20 cellular contexts compared by ENCODE assay signal in the genomic region with DNA sequence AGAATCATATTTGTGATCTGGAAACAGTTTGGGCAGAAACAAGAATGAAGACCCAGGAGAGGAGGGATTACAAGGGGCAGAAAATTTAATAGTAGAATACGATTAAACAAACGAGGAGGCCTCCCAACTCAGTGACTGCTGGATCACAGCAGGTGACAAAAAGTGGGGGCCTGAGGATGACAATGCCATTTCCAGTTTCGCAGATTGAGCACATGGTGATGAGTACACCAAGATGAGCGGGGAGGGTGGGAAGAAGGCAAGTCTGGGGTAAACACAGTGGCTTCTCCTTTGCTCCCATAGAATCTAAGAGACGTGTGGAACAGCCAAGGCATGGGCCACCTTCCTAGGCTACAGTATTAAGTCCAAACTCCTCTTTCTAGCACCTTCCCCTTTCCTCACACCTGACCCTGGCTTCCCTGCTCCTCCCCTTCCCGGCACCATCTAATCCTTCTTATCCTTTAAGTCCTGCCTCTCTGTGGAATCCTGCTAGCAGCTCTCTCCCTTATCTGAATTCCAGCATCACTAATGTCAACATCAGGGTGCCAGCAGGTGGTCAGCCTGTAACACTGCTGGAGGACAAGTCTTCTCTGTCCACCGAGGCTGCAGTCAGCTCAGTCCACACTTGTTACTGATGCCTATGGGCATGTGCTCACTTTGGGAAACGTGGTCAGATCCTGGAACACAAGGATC. TPM values are rescaled to one million over a fixed set of nuclear protein-coding genes. Genes with fewer than 3 reads are reported as not detected.
A peak's percentile ranks its signal among the peaks of the same experiment; 100 is the strongest.
DNase-seq lines count a peak whose midpoint lies in the region; ATAC-seq, FAIRE-seq and TF ChIP-seq lines count a peak whose summit lies in the region.
"Had no signal": no experiment of that assay in that cellular context is flagged by ENCODE, and none has a peak within 500 bp of the region (broad histone marks: within the 10 kb centered on the region; RNA-seq: fewer than 3 reads in every experiment).

No MANE protein-coding gene starts in this region.

- H3K27ac Mint-ChIP-seq in activated naive CD4-positive, alpha-beta T cell treated with anti-CD3 and anti-CD28 coated beads for 36 hours = no peak overlapping the region
- no peak overlapping the region for H3K27ac Mint-ChIP-seq in activated CD4-positive, alpha-beta T cell treated with anti-CD3 and anti-CD28 coated beads for 36 hours
- H3K27ac Mint-ChIP-seq: CD14-positive monocyte had no signal

- no peaks in the 10 kb centered on the region for H3K4me1 ChIP-seq in NT2/D1 (ENCODE audit: insufficient read depth, insufficient read length)
- H3K4me1 ChIP-seq in HepG2 (ENCODE audit: insufficient read depth, low read length) = peaks cover 81% of the 10 kb centered on the region
- no peaks in the 10 kb centered on the region for H3K4me1 ChIP-seq in uterus
- H3K4me1 ChIP-seq: foreskin keratinocyte had no signal

- DNase-seq in NCI-H748 (lab: John Stamatoyannopoulos, UW; ENCODE audit: unreplicated experiment) (peak; percentile 19), NCI-H748 treated with DMSO at 0.1 percent for 48 hours (lab: John Stamatoyannopoulos, UW) (no peak), NT2/D1 (ENCODE audit: low read depth, low spot score) (peak; percentile 44), HepG2 (ENCODE audit: low spot score) (peak; percentile 90), uterus (no peak), cerebellar cortex (ENCODE audit: low spot score) (no peak)
- no peak for DNase-seq in activated naive CD4-positive, alpha-beta T cell treated with anti-CD3 and anti-CD28 coated beads for 36 hours
- no peak for DNase-seq in activated CD4-positive, alpha-beta T cell treated with anti-CD3 and anti-CD28 coated beads for 36 hours
- DNase-seq: amygdala; cerebellar nuclear complex; EL; foreskin keratinocyte; left ventricle myocardium inferior; NCI-H1694; RPMI8226; stimulated activated naive CD4-positive, alpha-beta T cell; SW 1271 had no signal

- no peak for TF ChIP-seq RAD21 in HepG2 (CRISPR knock-in tag; IDR thresholded peaks at IDR 0.05)

- H3K9me3 ChIP-seq in NT2/D1 (ENCODE audit: insufficient read depth, low read length) (no peaks in the 10 kb centered on the region), HepG2 (ENCODE audit: low read length) (no peaks in the 10 kb centered on the region), uterus (no peaks in the 10 kb centered on the region)
- H3K9me3 ChIP-seq: left ventricle myocardium inferior had no signal

- no peaks in the 10 kb centered on the region for H3K9me3 Mint-ChIP-seq in activated naive CD4-positive, alpha-beta T cell treated with anti-CD3 and anti-CD28 coated beads for 36 hours
- no peaks in the 10 kb centered on the region for H3K9me3 Mint-ChIP-seq in activated CD4-positive, alpha-beta T cell treated with anti-CD3 and anti-CD28 coated beads for 36 hours (ENCODE audit: low read depth)
- H3K9me3 Mint-ChIP-seq: type B pancreatic cell had no signal

- H2AFZ ChIP-seq in HepG2 (ENCODE audit: low read length) = no peak overlapping the region

- no peak overlapping the region for H3K4me3 Mint-ChIP-seq in activated naive CD4-positive, alpha-beta T cell treated with anti-CD3 and anti-CD28 coated beads for 36 hours
- H3K4me3 Mint-ChIP-seq in activated CD4-positive, alpha-beta T cell treated with anti-CD3 and anti-CD28 coated beads for 36 hours = no peak overlapping the region
- H3K4me3 Mint-ChIP-seq: CD14-positive monocyte had no signal

- CTCF ChIA-PET in HepG2 (lab: Yijun Ruan, JAX; ENCODE audit: low intra/inter-chr PET ratio, low total read pairs) = interaction anchor here (1.4 to 1.8 kb wide), 2 partner anchors 29 to 131 kb away, joined by 3 to 8 read pairs; partner anchors contain the start of gene NEK5
- CTCF ChIA-PET in activated naive CD4-positive, alpha-beta T cell treated with anti-CD3 and anti-CD28 coated beads for 36 hours (lab: Charles Lee) = interaction anchor here (0.7 to 8.1 kb wide), 2 partner anchors 90 to 129 kb away, joined by 3 to 55 read pairs; partner anchors contain the start of gene NEK5
- CTCF ChIA-PET in activated CD4-positive, alpha-beta T cell treated with anti-CD3 and anti-CD28 coated beads for 36 hours (lab: Charles Lee) = interaction anchor here (0.9 to 1.1 kb wide), 2 partner anchors 86 to 711 kb away, joined by 3 to 4 read pairs; no protein-coding TSS in a partner anchor

- 0 out of 4 replicates have a peak, but pooled peaks of 1 of the 2 experiments have one; percentile 30 for TF ChIP-seq POLR2A in HepG2 (IDR thresholded peaks at IDR 0.05; ENCODE audit: insufficient read depth in 1 of 2, low read depth in 2 of 2, low read length in 2 of 2)
- TF ChIP-seq POLR2A in uterus (IDR thresholded peaks at IDR 0.05) = no peak

- 35% methylated on average over 8 of the region's 8 CpGs for WGBS in HepG2 (ENCODE audit: low lambda C conversion rate)

- no peaks in the 10 kb centered on the region for H3K36me3 ChIP-seq in NT2/D1 (ENCODE audit: insufficient read depth, insufficient read length, low read length)
- H3K36me3 ChIP-seq in HepG2 (replicated peaks in 1 of 2; ENCODE audit: control insufficient read depth in 1 of 2, insufficient read depth in 2 of 2, low read length in 2 of 2) = peaks cover 0 to 6% of the 10 kb centered on the region in 2 experiments; a peak in 2 of 5 replicates
- no peaks in the 10 kb centered on the region for H3K36me3 ChIP-seq in uterus
- H3K36me3 ChIP-seq: left ventricle myocardium inferior had no signal

- no peaks in the 10 kb centered on the region for H3K27me3 ChIP-seq in NT2/D1 (ENCODE audit: insufficient read depth, insufficient read length)
- no peaks in the 10 kb centered on the region for H3K27me3 ChIP-seq in HepG2 (ENCODE audit: control insufficient read depth in 1 of 2, insufficient read depth in 2 of 2, low read length in 2 of 2)
- H3K27me3 ChIP-seq in uterus = no peaks in the 10 kb centered on the region

- H3K9ac ChIP-seq in NT2/D1 (ENCODE audit: insufficient read length, low read depth) = no peak overlapping the region
- 0 out of 2 replicates have a peak overlapping the region, but pooled peaks have one; percentile 41 for H3K9ac ChIP-seq in HepG2 (ENCODE audit: insufficient read depth, low read depth, low read length)

- peak; percentile 79 for FAIRE-seq in HepG2 (lab: Jason Lieb, UNC)
- FAIRE-seq: endothelial cell of umbilical vein had no signal

- peaks cover 98% of the 10 kb centered on the region for H3K79me2 ChIP-seq in HepG2 (ENCODE audit: insufficient read depth, low read length)

- POLR2A ChIA-PET in HepG2 (lab: Yijun Ruan, JAX) = interaction anchor here (1.0 to 3.4 kb wide), 9 partner anchors 10 to 130 kb away, joined by 3 to 32 read pairs (median 12); partner anchors contain the start of genes ALG11, ATP7B and NEK5
- POLR2A ChIA-PET in activated CD4-positive, alpha-beta T cell treated with anti-CD3 and anti-CD28 coated beads for 36 hours (lab: Charles Lee) = no interaction called here

- H3K4me1 Mint-ChIP-seq in activated naive CD4-positive, alpha-beta T cell treated with anti-CD3 and anti-CD28 coated beads for 36 hours (ENCODE audit: low read depth) = no peaks in the 10 kb centered on the region
- H3K4me1 Mint-ChIP-seq in activated CD4-positive, alpha-beta T cell treated with anti-CD3 and anti-CD28 coated beads for 36 hours = peaks cover 3% of the 10 kb centered on the region

- no peak overlapping the region for H3K4me3 ChIP-seq in NT2/D1 (ENCODE audit: insufficient read length, low read depth)
- no peak overlapping the region; a peak in 1 of 6 replicates for H3K4me3 ChIP-seq in HepG2 (replicated peaks in 1 of 3; ENCODE audit: insufficient read depth in 1 of 3, low read depth in 2 of 3, low read length in 3 of 3)
- no peak overlapping the region for H3K4me3 ChIP-seq in uterus
- H3K4me3 ChIP-seq: left ventricle myocardium inferior had no signal

- H3K36me3 Mint-ChIP-seq in activated naive CD4-positive, alpha-beta T cell treated with anti-CD3 and anti-CD28 coated beads for 36 hours (ENCODE audit: low read depth) = no peaks in the 10 kb centered on the region
- no peaks in the 10 kb centered on the region for H3K36me3 Mint-ChIP-seq in activated CD4-positive, alpha-beta T cell treated with anti-CD3 and anti-CD28 coated beads for 36 hours (ENCODE audit: low read depth)
- H3K36me3 Mint-ChIP-seq: CD14-positive monocyte, type B pancreatic cell had no signal

- peak overlapping the region; percentile 79 for H3K27ac ChIP-seq in HepG2 (ENCODE audit: extremely low read length, insufficient read depth, low read length)
- H3K27ac ChIP-seq in uterus = no peak overlapping the region
- H3K27ac ChIP-seq: foreskin keratinocyte, left ventricle myocardium inferior had no signal

- intact Hi-C loops in HepG2 (cut with micrococcal nuclease; ENCODE audit: unreplicated experiment) (no loop called here), uterus (cut with DNase I; ENCODE audit: low total_unique reads) (no loop called here)
- intact Hi-C loops in activated naive CD4-positive, alpha-beta T cell treated with anti-CD3 and anti-CD28 coated beads for 36 hours (cut with micrococcal nuclease) = no loop called here
- intact Hi-C loops in activated CD4-positive, alpha-beta T cell treated with anti-CD3 and anti-CD28 coated beads for 36 hours (cut with DNase I, micrococcal nuclease) = no loop called here

- TF ChIP-seq CTCF in HepG2 (CRISPR knock-in tag; IDR thresholded peaks at IDR 0.05) = peak; percentile 39
- no peak for TF ChIP-seq CTCF in uterus (IDR thresholded peaks at IDR 0.05)

- H3K27me3 Mint-ChIP-seq in activated naive CD4-positive, alpha-beta T cell treated with anti-CD3 and anti-CD28 coated beads for 36 hours (ENCODE audit: low read depth) = no peaks in the 10 kb centered on the region
- peaks cover 4% of the 10 kb centered on the region for H3K27me3 Mint-ChIP-seq in activated CD4-positive, alpha-beta T cell treated with anti-CD3 and anti-CD28 coated beads for 36 hours
- H3K27me3 Mint-ChIP-seq: type B pancreatic cell had no signal

- peak; percentile 84 for ATAC-seq in HepG2
- ATAC-seq in activated CD4-positive, alpha-beta T cell treated with anti-CD3 and anti-CD28 coated beads for 36 hours = no peak
- ATAC-seq: foreskin keratinocyte had no signal

- H3K4me2 ChIP-seq in HepG2 (ENCODE audit: low read depth, low read length) = peak overlapping the region; percentile 75

- in situ Hi-C loops in HepG2 (cut with HindIII; ENCODE audit: extremely low pct_ligation_motif_present, low pct_unique_long_range_greater_than_20kb) = no loop called here

- TF ChIP-seq EP300 in HepG2 (IDR thresholded peaks at IDR 0.05; ENCODE audit: low read depth in 2 of 2, low read length in 2 of 2) (peak; percentile 18 to 83; a peak in 2 of 4 replicates), HepG2 (CRISPR knock-in tag; IDR thresholded peaks at IDR 0.05; ENCODE audit: borderline replicate concordance) (peak; percentile 85)

- BruUV-seq in HepG2 (replicated peaks; lab: Mats Ljungman, UMichigan) = no TSS peak

- H4K20me1 ChIP-seq in HepG2 (ENCODE audit: insufficient read depth, low read length) = peaks cover 28% of the 10 kb centered on the region

RNA-seq across cellular contexts. Expression of gene ATP7B, which starts 13.5 kb away (rescaled TPM):
- total RNA-seq in HepG2 (2016; rRNA removed; fragmentation: Illumina TruSeq; extraction: Trizol) (39.6 and 57.4 TPM in 2 replicates), uterus (10 to 100 TPM in 1 of 4 donors, 1 to 10 TPM in 3; 9.2 to 16.2 (median 9.9) TPM)
- 10.1 and 11.9 TPM in 2 replicates for total RNA-seq in HepG2 (2016; cell fraction: cytosol; rRNA removed; fragmentation: Illumina TruSeq; extraction: Trizol; ENCODE audit: low read depth)
- total RNA-seq in HepG2 (2016; cell fraction: insoluble cytoplasmic fraction; rRNA removed; fragmentation: Illumina TruSeq; extraction: Trizol) = 33.4 and 54.9 TPM in 2 replicates
- 16.7 and 17.9 TPM in 2 replicates for total RNA-seq in HepG2 (2016; cell fraction: membrane; rRNA removed; fragmentation: Illumina TruSeq; extraction: Trizol)
- 94.0 and 111 TPM in 2 replicates for total RNA-seq in HepG2 (2016; cell fraction: nucleus; rRNA removed; fragmentation: Illumina TruSeq; extraction: Trizol)
- polyA plus RNA-seq in HepG2 (2011; rRNA removed) = 31.8 and 42.1 TPM in 2 replicates
- polyA plus RNA-seq in HepG2 (2011; cell fraction: cytosol; rRNA removed) = 20.2 and 23.3 TPM in 2 replicates
- polyA plus RNA-seq in HepG2 (2011; cell fraction: nucleus; rRNA removed) = 94.2 and 94.4 TPM in 2 replicates
- polyA plus RNA-seq in HepG2 (2012) = 25.2 and 29.1 TPM in 2 replicates
- 2.3 and 2.5 TPM in 2 replicates for polyA plus RNA-seq in HepG2 (2016; cell fraction: cytosol; fragmentation: Illumina TruSeq; extraction: Trizol; ENCODE audit: low read depth)
- polyA plus RNA-seq in HepG2 (2016; cell fraction: insoluble cytoplasmic fraction; fragmentation: Illumina TruSeq; extraction: Trizol; ENCODE audit: low read depth) = 19.5 and 23.2 TPM in 2 replicates
- 4.8 and 6.1 TPM in 2 replicates for polyA plus RNA-seq in HepG2 (2016; cell fraction: membrane; fragmentation: Illumina TruSeq; extraction: Trizol; ENCODE audit: low read depth)
- polyA plus RNA-seq in HepG2 (2016; cell fraction: nucleus; fragmentation: Illumina TruSeq; extraction: Trizol; ENCODE audit: insufficient read depth, low read depth) = 81.9 and 85.2 TPM in 2 replicates
- 4.3 and 98.2 TPM in 2 replicates for polyA minus RNA-seq in HepG2 (2011; rRNA and poly(A)+ RNA removed; ENCODE audit: low replicate concordance)
- polyA minus RNA-seq in HepG2 (2011; cell fraction: cytosol; rRNA and poly(A)+ RNA removed) = 26.0 and 31.1 TPM in 2 replicates
- polyA minus RNA-seq in HepG2 (2011; cell fraction: nucleus; rRNA and poly(A)+ RNA removed) = 161 and 194 TPM in 2 replicates
- under 1 TPM; 0.69 to 0.74 TPM for total RNA-seq in activated naive CD4-positive, alpha-beta T cell treated with anti-CD3 and anti-CD28 coated beads for 36 hours
- total RNA-seq in activated CD4-positive, alpha-beta T cell treated with anti-CD3 and anti-CD28 coated beads for 36 hours = 1 to 10 TPM; 1.1 to 1.4 TPM

RNA-seq across cellular contexts. Expression of gene ALG11, which starts 14.4 kb away (rescaled TPM):
- 25.4 and 27.9 TPM in 2 replicates for total RNA-seq in HepG2 (2016; rRNA removed; fragmentation: Illumina TruSeq; extraction: Trizol)
- total RNA-seq in HepG2 (2016; cell fraction: cytosol; rRNA removed; fragmentation: Illumina TruSeq; extraction: Trizol; ENCODE audit: low read depth) = 3.5 and 4.5 TPM in 2 replicates
- 21.3 and 28.9 TPM in 2 replicates for total RNA-seq in HepG2 (2016; cell fraction: insoluble cytoplasmic fraction; rRNA removed; fragmentation: Illumina TruSeq; extraction: Trizol)
- total RNA-seq in HepG2 (2016; cell fraction: membrane; rRNA removed; fragmentation: Illumina TruSeq; extraction: Trizol) = 7.5 and 8.2 TPM in 2 replicates
- 38.9 and 48.6 TPM in 2 replicates for total RNA-seq in HepG2 (2016; cell fraction: nucleus; rRNA removed; fragmentation: Illumina TruSeq; extraction: Trizol)
- 12.0 and 14.7 TPM in 2 replicates for polyA plus RNA-seq in HepG2 (2011; rRNA removed)
- polyA plus RNA-seq in HepG2 (2011; cell fraction: cytosol; rRNA removed) = 5.7 and 9.7 TPM in 2 replicates
- polyA plus RNA-seq in HepG2 (2011; cell fraction: nucleus; rRNA removed) = 10.5 and 11.6 TPM in 2 replicates
- polyA plus RNA-seq in HepG2 (2012) = 24.5 and 36.1 TPM in 2 replicates
- 3.2 and 4.3 TPM in 2 replicates for polyA plus RNA-seq in HepG2 (2016; cell fraction: cytosol; fragmentation: Illumina TruSeq; extraction: Trizol; ENCODE audit: low read depth)
- polyA plus RNA-seq in HepG2 (2016; cell fraction: insoluble cytoplasmic fraction; fragmentation: Illumina TruSeq; extraction: Trizol; ENCODE audit: low read depth) = 13.7 and 16.7 TPM in 2 replicates
- polyA plus RNA-seq in HepG2 (2016; cell fraction: membrane; fragmentation: Illumina TruSeq; extraction: Trizol; ENCODE audit: low read depth) = 4.4 and 4.9 TPM in 2 replicates
- polyA plus RNA-seq in HepG2 (2016; cell fraction: nucleus; fragmentation: Illumina TruSeq; extraction: Trizol; ENCODE audit: insufficient read depth, low read depth) = 43.5 and 45.8 TPM in 2 replicates
- polyA minus RNA-seq in HepG2 (2011; rRNA and poly(A)+ RNA removed; ENCODE audit: low replicate concordance) = 5.8 and 14.8 TPM in 2 replicates
- polyA minus RNA-seq in HepG2 (2011; cell fraction: cytosol; rRNA and poly(A)+ RNA removed) = 14.0 and 18.1 TPM in 2 replicates
- polyA minus RNA-seq in HepG2 (2011; cell fraction: nucleus; rRNA and poly(A)+ RNA removed) = 39.9 and 41.6 TPM in 2 replicates
- 10 to 100 TPM in 3 of 4 donors, 1 to 10 TPM in 1; 5.0 to 68.9 (median 28.8) TPM for total RNA-seq in uterus
- 10 to 100 TPM; 12.6 to 15.6 TPM for total RNA-seq in activated naive CD4-positive, alpha-beta T cell treated with anti-CD3 and anti-CD28 coated beads for 36 hours
- total RNA-seq in activated CD4-positive, alpha-beta T cell treated with anti-CD3 and anti-CD28 coated beads for 36 hours = 10 to 100 TPM; 14.1 to 18.1 TPM

RNA-seq across cellular contexts. Expression of gene UTP14C, which starts 26.7 kb away (rescaled TPM):
- total RNA-seq in HepG2 (2016; rRNA removed; fragmentation: Illumina TruSeq; extraction: Trizol) (11.0 and 12.2 TPM in 2 replicates), uterus (10 to 100 TPM in 3 of 4 donors, 1 to 10 TPM in 1; 9.4 to 40.3 (median 16.3) TPM)
- 0.71 and 0.88 TPM in 2 replicates for total RNA-seq in HepG2 (2016; cell fraction: cytosol; rRNA removed; fragmentation: Illumina TruSeq; extraction: Trizol; ENCODE audit: low read depth)
- 10.2 and 12.1 TPM in 2 replicates for total RNA-seq in HepG2 (2016; cell fraction: insoluble cytoplasmic fraction; rRNA removed; fragmentation: Illumina TruSeq; extraction: Trizol)
- total RNA-seq in HepG2 (2016; cell fraction: membrane; rRNA removed; fragmentation: Illumina TruSeq; extraction: Trizol) = 4.4 and 4.7 TPM in 2 replicates
- 13.5 and 14.9 TPM in 2 replicates for total RNA-seq in HepG2 (2016; cell fraction: nucleus; rRNA removed; fragmentation: Illumina TruSeq; extraction: Trizol)
- 7.0 and 8.8 TPM in 2 replicates for polyA plus RNA-seq in HepG2 (2011; rRNA removed)
- 4.3 and 6.8 TPM in 2 replicates for polyA plus RNA-seq in HepG2 (2011; cell fraction: cytosol; rRNA removed)
- 2.9 and 3.7 TPM in 2 replicates for polyA plus RNA-seq in HepG2 (2011; cell fraction: nucleus; rRNA removed)
- 7.5 and 9.1 TPM in 2 replicates for polyA plus RNA-seq in HepG2 (2012)
- polyA plus RNA-seq in HepG2 (2016; cell fraction: cytosol; fragmentation: Illumina TruSeq; extraction: Trizol; ENCODE audit: low read depth) = 0.44 and 0.53 TPM in 2 replicates
- polyA plus RNA-seq in HepG2 (2016; cell fraction: insoluble cytoplasmic fraction; fragmentation: Illumina TruSeq; extraction: Trizol; ENCODE audit: low read depth) = 7.8 and 8.1 TPM in 2 replicates
- 1.1 and 1.5 TPM in 2 replicates for polyA plus RNA-seq in HepG2 (2016; cell fraction: membrane; fragmentation: Illumina TruSeq; extraction: Trizol; ENCODE audit: low read depth)
- 12.9 and 16.2 TPM in 2 replicates for polyA plus RNA-seq in HepG2 (2016; cell fraction: nucleus; fragmentation: Illumina TruSeq; extraction: Trizol; ENCODE audit: insufficient read depth, low read depth)
- polyA minus RNA-seq in HepG2 (2011; rRNA and poly(A)+ RNA removed; ENCODE audit: low replicate concordance) = 4.6 and 7.0 TPM in 2 replicates
- polyA minus RNA-seq in HepG2 (2011; cell fraction: cytosol; rRNA and poly(A)+ RNA removed) = 8.8 and 10.3 TPM in 2 replicates
- 10.0 and 14.9 TPM in 2 replicates for polyA minus RNA-seq in HepG2 (2011; cell fraction: nucleus; rRNA and poly(A)+ RNA removed)
- 1 to 10 TPM; 4.5 to 5.1 TPM for total RNA-seq in activated naive CD4-positive, alpha-beta T cell treated with anti-CD3 and anti-CD28 coated beads for 36 hours
- 1 to 10 TPM; 6.1 to 7.6 TPM for total RNA-seq in activated CD4-positive, alpha-beta T cell treated with anti-CD3 and anti-CD28 coated beads for 36 hours

Comparison
In these comparisons a context has a peak if more than half of its experiments do, and no peak if none do; other contexts are left out.
1. DNase-seq: peak in NCI-H748 (single experiment), NT2/D1 (single experiment) and HepG2 (single experiment); none in NCI-H748 treated with DMSO at 0.1 percent for 48 hours (single experiment), uterus (0 of 2), cerebellar cortex (single experiment), activated naive CD4-positive, alpha-beta T cell treated with anti-CD3 and anti-CD28 coated beads for 36 hours (single experiment) and activated CD4-positive, alpha-beta T cell treated with anti-CD3 and anti-CD28 coated beads for 36 hours (single experiment).
2. RNA of gene ATP7B, which starts 13.5 kb away (total RNA-seq): 10.1 to 111 TPM in HepG2 and 9.2 to 16.2 TPM in uterus; 1.1 to 1.4 TPM in activated CD4-positive, alpha-beta T cell treated with anti-CD3 and anti-CD28 coated beads for 36 hours and 0.69 to 0.74 TPM in activated naive CD4-positive, alpha-beta T cell treated with anti-CD3 and anti-CD28 coated beads for 36 hours; every median in the first group is over 4 times any median in the second.